In genomic region chr1:28592314-28593071, GRCh38 we compare ENCODE assay signal across 8 cellular contexts. TPM values are rescaled to one million over a fixed set of nuclear protein-coding genes. Genes with fewer than 3 reads are reported as not detected.
DNase-seq lines count a peak whose midpoint lies in the region; ATAC-seq lines count a peak whose summit lies in the region.

No MANE protein-coding gene starts in this region.

- peak overlapping the region; percentile 83 for H3K9ac ChIP-seq in mesenchymal stem cell (ENCODE audit: low read length)

- H2BK15ac ChIP-seq in mesenchymal stem cell (ENCODE audit: low read depth, poor library complexity, severe bottlenecking) = peak overlapping the region; percentile 4

- no peak overlapping the region for H3K27ac Mint-ChIP-seq in central memory CD8-positive, alpha-beta T cell (ENCODE audit: low read depth)

- WGBS in mesenchymal stem cell = 7% methylated on average over 62 of the region's 81 CpGs
- WGBS in aorta, 2 donors = 2 to 3% methylated on average over 58 to 81 of the region's 81 CpGs

- H3K14ac ChIP-seq in mesenchymal stem cell (ENCODE audit: low read length in 2 of 2) = peak overlapping the region in 1 of 2 experiments; percentile 4

- H4K91ac ChIP-seq in mesenchymal stem cell (ENCODE audit: low read length) = no peak overlapping the region

- peaks cover 16% of the 10 kb centered on the region for H3K27me3 Mint-ChIP-seq in central memory CD8-positive, alpha-beta T cell

- peak overlapping the region; percentile 75 for H3K4me3 Mint-ChIP-seq in central memory CD8-positive, alpha-beta T cell

- H3K36me3 Mint-ChIP-seq in central memory CD8-positive, alpha-beta T cell (ENCODE audit: insufficient read depth) = no peaks in the 10 kb centered on the region

- peaks cover 20% of the 10 kb centered on the region for H3K4me1 ChIP-seq in mesenchymal stem cell (ENCODE audit: control insufficient read depth, insufficient read depth, low read depth, low read length)
- H3K4me1 ChIP-seq in aorta (ENCODE audit: control insufficient read depth in 1 of 2, insufficient read depth in 2 of 2, low read length in 2 of 2) = no peaks in the 10 kb centered on the region

- peak overlapping the region in 1 of 2 experiments; percentile 5 for H3K4ac ChIP-seq in mesenchymal stem cell (ENCODE audit: low read depth in 1 of 2, low read length in 2 of 2)

- H3K79me1 ChIP-seq in mesenchymal stem cell (replicated peaks; ENCODE audit: low read length, poor library complexity, severe bottlenecking) = peaks cover 1% of the 10 kb centered on the region

- ATAC-seq in HG03354 (IDR thresholded peaks at IDR 0.05; ENCODE audit: poor library complexity, severe bottlenecking, unreplicated experiment) = peak; percentile 60
- peak; percentile 40 for ATAC-seq in central memory CD8-positive, alpha-beta T cell (replicated peaks; ENCODE audit: extremely low read depth, poor library complexity, severe bottlenecking)
- ATAC-seq in aorta (ENCODE audit: low FRiP score) = peak; percentile 59
- no peak for ATAC-seq in GM18502 (IDR thresholded peaks at IDR 0.05; ENCODE audit: poor library complexity, unreplicated experiment)
- ATAC-seq in HG03097 (IDR thresholded peaks at IDR 0.05; ENCODE audit: low FRiP score, unreplicated experiment) = no peak

- H3K36me3 ChIP-seq in mesenchymal stem cell (ENCODE audit: control insufficient read depth in 1 of 2, insufficient read depth in 2 of 2, low read depth in 1 of 2, low read length in 2 of 2) = no peaks in the 10 kb centered on the region
- no peaks in the 10 kb centered on the region for H3K36me3 ChIP-seq in aorta (ENCODE audit: control insufficient read depth in 1 of 2, insufficient read depth in 2 of 2, low read length in 1 of 2)

- DNase-seq in central memory CD8-positive, alpha-beta T cell (ENCODE audit: low spot score in 2 of 2) = no peak
- DNase-seq in mesenchymal stem cell = no peak
- peak; percentile 56 to 80 for DNase-seq in aorta
- DNase-seq in head of caudate nucleus = no peak

- H3K27ac ChIP-seq in mesenchymal stem cell (ENCODE audit: low read length, poor library complexity, severe bottlenecking) (no peak overlapping the region), aorta (ENCODE audit: low read depth in 1 of 2, low read length in 2 of 2) (no peak overlapping the region)

- no peaks in the 10 kb centered on the region for H3K9me3 Mint-ChIP-seq in central memory CD8-positive, alpha-beta T cell

- peak overlapping the region; percentile 78 for H2BK120ac ChIP-seq in mesenchymal stem cell (ENCODE audit: low read depth, low read length)

- H2BK5ac ChIP-seq in mesenchymal stem cell (ENCODE audit: low read depth, low read length, poor library complexity, severe bottlenecking) = peak overlapping the region; percentile 58

- H3K18ac ChIP-seq in mesenchymal stem cell (ENCODE audit: low read depth in 1 of 2, low read length in 2 of 2) = peak overlapping the region in 1 of 2 experiments; percentile 78

- H3K4me1 Mint-ChIP-seq in central memory CD8-positive, alpha-beta T cell = peaks cover 8% of the 10 kb centered on the region

- no peaks in the 10 kb centered on the region for H3K9me3 ChIP-seq in mesenchymal stem cell (ENCODE audit: control insufficient read depth, low read length)
- no peaks in the 10 kb centered on the region for H3K9me3 ChIP-seq in aorta (ENCODE audit: control insufficient read depth, low read length)

- H3K23ac ChIP-seq in mesenchymal stem cell (ENCODE audit: low read length in 2 of 2) = peak overlapping the region in 1 of 2 experiments; percentile 94

- H2BK12ac ChIP-seq in mesenchymal stem cell (ENCODE audit: low read length in 2 of 2) = peak overlapping the region in 1 of 2 experiments; percentile 24

- H3K27me3 ChIP-seq in mesenchymal stem cell (ENCODE audit: control insufficient read depth in 1 of 2, insufficient read depth in 1 of 2, low read length in 2 of 2) = no peaks in the 10 kb centered on the region
- H3K27me3 ChIP-seq in aorta (ENCODE audit: control insufficient read depth in 1 of 2, insufficient read depth in 2 of 2, low read length in 1 of 2) = no peaks in the 10 kb centered on the region

- peak overlapping the region; percentile 47 for H3K4me2 ChIP-seq in mesenchymal stem cell (ENCODE audit: low read length, poor library complexity, severe bottlenecking)

- H4K8ac ChIP-seq in mesenchymal stem cell (ENCODE audit: low read length) = peak overlapping the region; percentile 87

- no peak overlapping the region for H2AK5ac ChIP-seq in mesenchymal stem cell (ENCODE audit: low read length, severe bottlenecking)

- H3K4me3 ChIP-seq in GM08714 (ENCODE audit: low read length) (peak overlapping the region; percentile 72; the same call in 1 of the 2 replicates), mesenchymal stem cell (ENCODE audit: insufficient read depth in 1 of 2, low read depth in 1 of 2, low read length in 2 of 2) (peak overlapping the region; percentile 61 to 83), aorta (ENCODE audit: low read length in 2 of 2) (peak overlapping the region; percentile 53 to 67)

- intact Hi-C loops in aorta (cut with DNase I) (loop anchor here in 1 of 2 donors (10.0 kb wide), 1 partner anchor 238 kb away; no protein-coding TSS in a partner anchor), head of caudate nucleus (cut with DNase I) (no loop called here)

- H2AFZ ChIP-seq in mesenchymal stem cell (ENCODE audit: low read depth, low read length) = peak overlapping the region; percentile 74

RNA-seq across cellular contexts. Expression of gene RAB42, which starts 0.4 kb away (rescaled TPM):
- 4.8 TPM for polyA plus RNA-seq in mesenchymal stem cell (2013, experiment 1 of 2)
- 4.9 TPM for polyA plus RNA-seq in mesenchymal stem cell (2013, experiment 2 of 2)
- total RNA-seq in aorta = 1 to 10 TPM; 2.0 to 4.3 TPM
- 1 to 10 TPM; 1.1 to 3.8 TPM for polyA plus RNA-seq in aorta

RNA-seq across cellular contexts. Expression of gene TRNAU1AP, which starts 39.6 kb away (rescaled TPM):
- polyA plus RNA-seq in mesenchymal stem cell (2013, experiment 1 of 2) = 18.3 TPM
- 16.2 TPM for polyA plus RNA-seq in mesenchymal stem cell (2013, experiment 2 of 2)
- 10 to 100 TPM; 19.8 to 30.9 TPM for total RNA-seq in aorta
- 10 to 100 TPM; 34.9 to 39.2 TPM for polyA plus RNA-seq in aorta

RNA-seq across cellular contexts. Expression of gene TAF12, which starts 50.4 kb away (rescaled TPM):
- polyA plus RNA-seq in mesenchymal stem cell (2013, experiment 1 of 2) = 41.7 TPM
- polyA plus RNA-seq in mesenchymal stem cell (2013, experiment 2 of 2) = 41.4 TPM
- total RNA-seq in aorta = 10 to 100 TPM; 14.6 to 17.1 TPM
- polyA plus RNA-seq in aorta = 10 to 100 TPM; 17.0 to 21.4 TPM

RNA-seq across cellular contexts. Expression of gene RNU11, which starts 55.9 kb away (rescaled TPM):
- polyA plus RNA-seq in mesenchymal stem cell (2013, experiment 1 of 2) = not detected
- not detected for polyA plus RNA-seq in mesenchymal stem cell (2013, experiment 2 of 2)
- total RNA-seq in aorta = not detected
- not detected for polyA plus RNA-seq in aorta

Comparison
In these comparisons a context has a peak if more than half of its experiments do, and no peak if none do; other contexts are left out.
1. ATAC-seq: peak in HG03354 (single experiment), central memory CD8-positive, alpha-beta T cell (single experiment) and aorta (single experiment); none in GM18502 (single experiment) and HG03097 (single experiment).
2. DNase-seq: peak in aorta (2 of 2); none in central memory CD8-positive, alpha-beta T cell (0 of 2), mesenchymal stem cell (single experiment) and head of caudate nucleus (0 of 42).
3. Peak in every context shown above with its lines, with median percentiles within 50 percentile points of each other: H3K4me3 ChIP-seq.